Comparison of ENCODE assay signal across 29 cellular contexts in the genomic region with DNA sequence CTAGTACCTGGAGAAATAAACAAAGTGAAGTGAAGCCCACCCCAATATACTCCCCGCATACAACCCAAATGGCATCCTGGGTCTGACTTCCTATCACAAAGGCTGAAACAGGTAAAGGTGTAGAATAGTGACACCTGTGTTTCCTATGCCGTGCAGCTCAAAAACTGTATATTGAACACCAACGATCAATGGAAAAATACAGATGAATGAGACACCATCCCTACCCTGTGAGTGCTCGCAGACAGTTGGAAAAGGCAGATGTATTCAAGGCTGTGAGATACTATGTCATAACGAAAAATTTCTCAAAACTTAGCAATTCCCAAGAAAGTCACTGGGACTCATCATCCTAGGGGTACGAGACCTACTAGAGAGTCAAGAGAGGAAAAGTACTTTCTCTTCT.
DNase-seq lines count a peak whose midpoint lies in the region; ATAC-seq lines count a peak whose summit lies in the region.
"Had no signal": no experiment of that assay in that cellular context is flagged by ENCODE, and none has a peak within 500 bp of the region (broad histone marks: within the 10 kb centered on the region; RNA-seq: fewer than 3 reads in every experiment).

No MANE protein-coding gene starts in this region.

- peak overlapping the region; percentile 60 for H3K4me2 ChIP-seq in GM23248 (ENCODE audit: unreplicated experiment)
- H3K4me2 ChIP-seq: PC-9 had no signal

- H3K4me3 ChIP-seq in GM23248 (no peak overlapping the region), adipocyte (ENCODE audit: low read length) (peak overlapping the region; percentile 46)
- H3K4me3 ChIP-seq: esophagus muscularis mucosa, MG63, ovary, PC-9, SK-N-MC, thyroid gland, uterus had no signal

- DNase-seq in activated CD4-positive, alpha-beta memory T cell treated with anti-CD3 and anti-CD28 coated beads, Interleukin-2, amount 10 ng/mL, durations not matched to agents 7 days and 5 days, result no peak
- no peak for DNase-seq in activated CD4-positive, alpha-beta memory T cell treated with anti-CD3 and anti-CD28 coated beads for 36 hours
- no peak for DNase-seq in GM23248
- no peak for DNase-seq in adipocyte (ENCODE audit: low read depth)
- DNase-seq in stimulated activated effector memory CD8-positive, alpha-beta T cell treated with anti-CD3 and anti-CD28 coated beads, Interleukin-12 subunit alpha, Interleukin-12 subunit beta, amount 100 ng/mL, for 72 hours (ENCODE audit: low spot score in 2 of 2), result no peak
- no peak for DNase-seq in stimulated activated CD4-positive, alpha-beta T cell treated with anti-CD3 and anti-CD28 coated beads, Interleukin-4, amount 100 ng/mL, for 1 hour
- DNase-seq: activated CD4-positive, alpha-beta T cell treated with anti-CD3 and anti-CD28 coated beads for 4 hours; activated effector memory CD4-positive, alpha-beta T cell treated with anti-CD3 and anti-CD28 coated beads, Interleukin-2, amount 50 U/mL, for 16 hours; Calu3; cerebellar nuclear complex; DMS79; KG1; kidney; left ventricle myocardium superior; MG63; NCI-H1105; NCI-H1930; NK-92 treated with Interleukin-12 subunit alpha and Interleukin-12 subunit beta, amount 100 ng/mL, for 24 hours; ovary; PC-9; stimulated activated naive CD4-positive, alpha-beta T cell; thyroid gland; uterus had no signal

- H3K4me3 Mint-ChIP-seq in activated CD4-positive, alpha-beta memory T cell treated with anti-CD3 and anti-CD28 coated beads, Interleukin-2, amount 10 ng/mL, durations not matched to agents 7 days and 5 days, result peak overlapping the region; percentile 19
- H3K4me3 Mint-ChIP-seq in activated CD4-positive, alpha-beta memory T cell treated with anti-CD3 and anti-CD28 coated beads for 36 hours, result no peak overlapping the region
- H3K4me3 Mint-ChIP-seq in stimulated activated effector memory CD8-positive, alpha-beta T cell treated with anti-CD3 and anti-CD28 coated beads, Interleukin-12 subunit alpha, Interleukin-12 subunit beta, amount 100 ng/mL, for 72 hours, result peak overlapping the region; percentile 43
- H3K4me3 Mint-ChIP-seq: neural crest cell had no signal

- no peaks in the 10 kb centered on the region for H3K9me2 ChIP-seq in GM23248 (ENCODE audit: insufficient read depth)

- CTCF ChIA-PET in activated CD4-positive, alpha-beta memory T cell treated with anti-CD3 and anti-CD28 coated beads, Interleukin-2, amount 10 ng/mL, durations not matched to agents 7 days and 5 days (lab: Charles Lee), result no interaction called here
- CTCF ChIA-PET in activated CD4-positive, alpha-beta memory T cell treated with anti-CD3 and anti-CD28 coated beads for 36 hours (lab: Charles Lee), result interaction anchor here (0.7 to 1.1 kb wide), 2 partner anchors 9 to 16 kb away, joined by 3 to 4 read pairs; no protein-coding TSS in a partner anchor

- no peaks in the 10 kb centered on the region for H3K79me2 ChIP-seq in GM23248 (ENCODE audit: insufficient read depth)

- H2AFZ ChIP-seq in GM23248, result no peak overlapping the region
- H2AFZ ChIP-seq: PC-9 had no signal

- H4K20me1 ChIP-seq in GM23248 (ENCODE audit: insufficient read depth), result no peaks in the 10 kb centered on the region

- H3K36me3 Mint-ChIP-seq in activated CD4-positive, alpha-beta memory T cell treated with anti-CD3 and anti-CD28 coated beads, Interleukin-2, amount 10 ng/mL, durations not matched to agents 7 days and 5 days (ENCODE audit: low read depth), result no peaks in the 10 kb centered on the region
- H3K36me3 Mint-ChIP-seq in activated CD4-positive, alpha-beta memory T cell treated with anti-CD3 and anti-CD28 coated beads for 36 hours, result no peaks in the 10 kb centered on the region
- no peaks in the 10 kb centered on the region for H3K36me3 Mint-ChIP-seq in stimulated activated effector memory CD8-positive, alpha-beta T cell treated with anti-CD3 and anti-CD28 coated beads, Interleukin-12 subunit alpha, Interleukin-12 subunit beta, amount 100 ng/mL, for 72 hours

- 70 to 73% methylated on average over 6 of the region's 6 CpGs for WGBS in GM23248 (ENCODE audit: low coverage in 1 of 2, low lambda C conversion rate in 2 of 2, missing lambda C conversion rate in 2 of 2), 2 experiments

- intact Hi-C loops in activated CD4-positive, alpha-beta memory T cell treated with anti-CD3 and anti-CD28 coated beads for 36 hours (cut with micrococcal nuclease), result loop anchor here (5.0 kb wide), 1 partner anchor 170 kb away; no protein-coding TSS in a partner anchor

- H3K27me3 ChIP-seq in GM23248 (replicated peaks; ENCODE audit: insufficient read depth), result no peaks in the 10 kb centered on the region
- no peaks in the 10 kb centered on the region for H3K27me3 ChIP-seq in adipocyte (replicated peaks; ENCODE audit: control insufficient read depth, insufficient read depth, low read length)
- H3K27me3 ChIP-seq: esophagus muscularis mucosa, foreskin keratinocyte, MG63, ovary, thyroid gland, uterus had no signal

- H3K4me1 ChIP-seq in GM23248 (ENCODE audit: insufficient read depth) (peaks cover 18% of the 10 kb centered on the region), adipocyte (ENCODE audit: control insufficient read depth, insufficient read depth, low read length) (peaks cover 20% of the 10 kb centered on the region)
- H3K4me1 ChIP-seq: foreskin keratinocyte, thyroid gland, uterus had no signal

- H3K27ac ChIP-seq in GM23248, result peak overlapping the region; percentile 3
- H3K27ac ChIP-seq: esophagus muscularis mucosa, foreskin keratinocyte, ovary, PC-9, SK-N-MC, thyroid gland, uterus had no signal

- no peaks in the 10 kb centered on the region for H3K9me3 Mint-ChIP-seq in activated CD4-positive, alpha-beta memory T cell treated with anti-CD3 and anti-CD28 coated beads, Interleukin-2, amount 10 ng/mL, durations not matched to agents 7 days and 5 days
- no peaks in the 10 kb centered on the region for H3K9me3 Mint-ChIP-seq in activated CD4-positive, alpha-beta memory T cell treated with anti-CD3 and anti-CD28 coated beads for 36 hours
- no peaks in the 10 kb centered on the region for H3K9me3 Mint-ChIP-seq in stimulated activated effector memory CD8-positive, alpha-beta T cell treated with anti-CD3 and anti-CD28 coated beads, Interleukin-12 subunit alpha, Interleukin-12 subunit beta, amount 100 ng/mL, for 72 hours
- H3K9me3 Mint-ChIP-seq: neural crest cell had no signal

- H3K36me3 ChIP-seq in GM23248 (ENCODE audit: low read depth) (no peaks in the 10 kb centered on the region), adipocyte (ENCODE audit: control insufficient read depth, insufficient read depth, low read length, severe bottlenecking) (no peaks in the 10 kb centered on the region)
- H3K36me3 ChIP-seq: esophagus muscularis mucosa, MG63, ovary, thyroid gland, uterus had no signal

- peaks cover 35% of the 10 kb centered on the region for H3K27me3 Mint-ChIP-seq in activated CD4-positive, alpha-beta memory T cell treated with anti-CD3 and anti-CD28 coated beads, Interleukin-2, amount 10 ng/mL, durations not matched to agents 7 days and 5 days
- H3K27me3 Mint-ChIP-seq in activated CD4-positive, alpha-beta memory T cell treated with anti-CD3 and anti-CD28 coated beads for 36 hours, result peaks cover 14% of the 10 kb centered on the region

- POLR2A ChIA-PET in activated CD4-positive, alpha-beta memory T cell treated with anti-CD3 and anti-CD28 coated beads, Interleukin-2, amount 10 ng/mL, durations not matched to agents 7 days and 5 days (lab: Charles Lee), result interaction anchor here (1.0 to 2.3 kb wide), 4 partner anchors 9 to 152 kb away, joined by 3 to 12 read pairs (median 3); no protein-coding TSS in a partner anchor
- POLR2A ChIA-PET in activated CD4-positive, alpha-beta memory T cell treated with anti-CD3 and anti-CD28 coated beads for 36 hours (lab: Charles Lee), result interaction anchor here (0.6 to 1.5 kb wide), 3 partner anchors 10 to 168 kb away, joined by 3 to 6 read pairs (median 4); no protein-coding TSS in a partner anchor

- peak; percentile 55 for ATAC-seq in stimulated activated effector memory CD8-positive, alpha-beta T cell treated with anti-CD3 and anti-CD28 coated beads, Interleukin-12 subunit alpha, Interleukin-12 subunit beta, amount 100 ng/mL, for 72 hours
- ATAC-seq in HG02678 (IDR thresholded peaks at IDR 0.05; ENCODE audit: unreplicated experiment) (no peak), GM21515 (IDR thresholded peaks at IDR 0.05; ENCODE audit: unreplicated experiment) (no peak)
- ATAC-seq: left ventricle myocardium superior had no signal

- peaks cover 30% of the 10 kb centered on the region for H3K4me1 Mint-ChIP-seq in activated CD4-positive, alpha-beta memory T cell treated with anti-CD3 and anti-CD28 coated beads, Interleukin-2, amount 10 ng/mL, durations not matched to agents 7 days and 5 days
- H3K4me1 Mint-ChIP-seq in activated CD4-positive, alpha-beta memory T cell treated with anti-CD3 and anti-CD28 coated beads for 36 hours (ENCODE audit: low read depth), result peaks cover 19% of the 10 kb centered on the region
- H3K4me1 Mint-ChIP-seq in stimulated activated effector memory CD8-positive, alpha-beta T cell treated with anti-CD3 and anti-CD28 coated beads, Interleukin-12 subunit alpha, Interleukin-12 subunit beta, amount 100 ng/mL, for 72 hours, result peaks cover 21% of the 10 kb centered on the region
- H3K4me1 Mint-ChIP-seq: neural crest cell had no signal

- peak overlapping the region; percentile 62 for H3K27ac Mint-ChIP-seq in activated CD4-positive, alpha-beta memory T cell treated with anti-CD3 and anti-CD28 coated beads, Interleukin-2, amount 10 ng/mL, durations not matched to agents 7 days and 5 days
- H3K27ac Mint-ChIP-seq in activated CD4-positive, alpha-beta memory T cell treated with anti-CD3 and anti-CD28 coated beads for 36 hours, result no peak overlapping the region
- H3K27ac Mint-ChIP-seq in stimulated activated effector memory CD8-positive, alpha-beta T cell treated with anti-CD3 and anti-CD28 coated beads, Interleukin-12 subunit alpha, Interleukin-12 subunit beta, amount 100 ng/mL, for 72 hours, result peak overlapping the region; percentile 51

- H3K9me3 ChIP-seq in GM23248 (ENCODE audit: low read depth) (no peaks in the 10 kb centered on the region), adipocyte (ENCODE audit: control insufficient read depth, low read length) (no peaks in the 10 kb centered on the region)
- H3K9me3 ChIP-seq: esophagus muscularis mucosa, MG63, ovary, thyroid gland, uterus had no signal

- H3F3A ChIP-seq in GM23248 (ENCODE audit: insufficient read depth), result peaks cover 13% of the 10 kb centered on the region; the same call in 1 of the 2 replicates

- H3K9ac ChIP-seq in GM23248 (no peak overlapping the region), adipocyte (ENCODE audit: low read length) (peak overlapping the region; percentile 16)

- in situ Hi-C loops in GM23248 (cut with MboI), result no loop called here
